Comparison of ENCODE assay signal across 19 cellular contexts in genomic region chr3:22928716-22929115, GRCh38.
DNase-seq lines count a peak whose midpoint lies in the region; ATAC-seq and TF ChIP-seq lines count a peak whose summit lies in the region.
"Had no signal": no experiment of that assay in that cellular context is flagged by ENCODE, and none has a peak within 500 bp of the region (broad histone marks: within the 10 kb centered on the region; RNA-seq: fewer than 3 reads in every experiment).

No MANE protein-coding gene starts in this region.

- no peak overlapping the region for H3K4me3 ChIP-seq in esophagus muscularis mucosa
- no peak overlapping the region for H3K4me3 ChIP-seq in gastrocnemius medialis
- no peak overlapping the region for H3K4me3 ChIP-seq in BE2C (ENCODE audit: low read depth, low read length)
- H3K4me3 ChIP-seq: BLaER1 treated with 17β-estradiol and CSF1 and Interleukin-3, amounts not matched to agents 10 nM and 100 nM had no signal

- TF ChIP-seq EP300 in esophagus muscularis mucosa (IDR thresholded peaks at IDR 0.05), result no peak

- ATAC-seq in gastrocnemius medialis, result no peak

- TF ChIP-seq POLR2A in esophagus muscularis mucosa (IDR thresholded peaks at IDR 0.05; ENCODE audit: low read depth) (no peak), gastrocnemius medialis (IDR thresholded peaks at IDR 0.05) (no peak)

- WGBS in esophagus muscularis mucosa, result 64% methylated on average over 4 of the region's 4 CpGs

- peak overlapping the region; percentile 25; the same call in 1 of the 2 replicates for H3K27ac ChIP-seq in VCaP
- peak overlapping the region; percentile 44 to 76 (median 57) for H3K27ac ChIP-seq in esophagus muscularis mucosa (replicated peaks in 1 of 4)
- peak overlapping the region; percentile 10 to 65 (median 47) for H3K27ac ChIP-seq in gastrocnemius medialis
- H3K27ac ChIP-seq: BLaER1 treated with 17β-estradiol and CSF1 and Interleukin-3, amounts not matched to agents 10 nM and 100 nM had no signal

- in situ Hi-C loops in gastrocnemius medialis (cut with MboI; ENCODE audit: low sequenced_read_pairs in 4 of 4), result no loop called here

- peaks cover 8 to 29% (median 19%) of the 10 kb centered on the region in 4 donors for H3K4me1 ChIP-seq in esophagus muscularis mucosa
- peaks cover 12 to 15% of the 10 kb centered on the region in 2 donors for H3K4me1 ChIP-seq in gastrocnemius medialis
- H3K4me1 ChIP-seq in BE2C, result no peaks in the 10 kb centered on the region
- H3K4me1 ChIP-seq: BLaER1 treated with 17β-estradiol and CSF1 and Interleukin-3, amounts not matched to agents 10 nM and 100 nM; Caco-2 had no signal

- TF ChIP-seq CTCF in VCaP (conservative IDR thresholded peaks at IDR 0.05) (no peak), esophagus muscularis mucosa (IDR thresholded peaks at IDR 0.05) (no peak), gastrocnemius medialis (IDR thresholded peaks at IDR 0.05 in 4 of 5, conservative IDR thresholded peaks at IDR 0.05 in 1 of 5) (no peak), BE2C (IDR thresholded peaks at IDR 0.05; ENCODE audit: low read depth, low read length) (no peak)

- H3K36me3 ChIP-seq in esophagus muscularis mucosa, result no peaks in the 10 kb centered on the region
- no peaks in the 10 kb centered on the region for H3K36me3 ChIP-seq in gastrocnemius medialis
- no peaks in the 10 kb centered on the region for H3K36me3 ChIP-seq in BE2C
- H3K36me3 ChIP-seq: BLaER1 treated with 17β-estradiol and CSF1 and Interleukin-3, amounts not matched to agents 10 nM and 100 nM had no signal

- H3K9me3 ChIP-seq in esophagus muscularis mucosa, result no peaks in the 10 kb centered on the region
- H3K9me3 ChIP-seq in gastrocnemius medialis, result no peaks in the 10 kb centered on the region
- H3K9me3 ChIP-seq in BE2C, result no peaks in the 10 kb centered on the region
- H3K9me3 ChIP-seq: BLaER1 treated with 17β-estradiol and CSF1 and Interleukin-3, amounts not matched to agents 10 nM and 100 nM; Caco-2 had no signal

- intact Hi-C loops in esophagus muscularis mucosa (cut with DNase I), result no loop called here
- intact Hi-C loops in gastrocnemius medialis (cut with DNase I; ENCODE audit: low total_unique reads), result no loop called here

- no peaks in the 10 kb centered on the region for H3K27me3 ChIP-seq in esophagus muscularis mucosa
- no peaks in the 10 kb centered on the region for H3K27me3 ChIP-seq in gastrocnemius medialis
- no peaks in the 10 kb centered on the region for H3K27me3 ChIP-seq in BE2C
- H3K27me3 ChIP-seq: BLaER1 treated with 17β-estradiol and CSF1 and Interleukin-3, amounts not matched to agents 10 nM and 100 nM had no signal

- DNase-seq in esophagus muscularis mucosa (ENCODE audit: extremely low spot score) (no peak), left kidney (ENCODE audit: low read depth, low spot score) (peak; percentile 74), gastrocnemius medialis (no peak), BE2C (no peak), DMS153 (lab: John Stamatoyannopoulos, UW) (no peak), NCI-H345 (lab: John Stamatoyannopoulos, UW) (no peak)
- DNase-seq in activated CD4-positive, alpha-beta T cell treated with anti-CD3 and anti-CD28 coated beads for 4 hours, result no peak
- DNase-seq: Caco-2; CD4-positive, alpha-beta memory T cell; H7; Karpas-422; NCI-H1694; NCI-H2081 treated with DMSO at 0.1 percent for 48 hours; NCI-H2171 treated with DMSO at 0.1 percent for 48 hours; NCI-H446; NCI-H526; OCI-M1 had no signal
